ENCODE assay signal across 8 cellular contexts in genomic region chr5:145697251-145698016, GRCh38.
DNase-seq lines count a peak whose midpoint lies in the region; ATAC-seq, FAIRE-seq and TF ChIP-seq lines count a peak whose summit lies in the region.

No MANE protein-coding gene starts in this region.

- no peaks in the 10 kb centered on the region for H3K9me3 Mint-ChIP-seq in H9

- no peaks in the 10 kb centered on the region; the same call in 1 of the 2 replicates for H3K79me2 ChIP-seq in H9 (ENCODE audit: insufficient read depth, low read length)

- no peak overlapping the region for H2BK15ac ChIP-seq in H9 (ENCODE audit: low read depth, low read length)

- H3K27ac Mint-ChIP-seq in H9: no peak overlapping the region

- no peak overlapping the region for H3K4me2 ChIP-seq in H9 (ENCODE audit: insufficient read depth, insufficient read length, low read length)

- H3K4me3 Mint-ChIP-seq in H9: no peak overlapping the region

- DNase-seq in cardiac muscle cell (ENCODE audit: low read depth in 1 of 2, low spot score in 1 of 2) (peak; percentile 13 to 80), Right ventricle myocardium inferior (ENCODE audit: missing footprints) (no peak), H9 (peak; percentile 51), NCI-H460 (ENCODE audit: extremely low read depth, low read depth) (peak; percentile 38), epithelial cell of proximal tubule (ENCODE audit: low read depth) (no peak), small intestine (peak; percentile 21), Ammon's horn (ENCODE audit: low spot score) (no peak)

- no peaks in the 10 kb centered on the region for H3K36me3 ChIP-seq in cardiac muscle cell
- H3K36me3 ChIP-seq in small intestine (ENCODE audit: control insufficient read depth in 2 of 2, insufficient read depth in 2 of 2, low read length in 2 of 2): no peaks in the 10 kb centered on the region

- H3K36me3 Mint-ChIP-seq in H9 (ENCODE audit: insufficient read depth in 1 of 3, low read depth in 3 of 3): no peaks in the 10 kb centered on the region

- TF ChIP-seq CTCF in cardiac muscle cell (IDR thresholded peaks at IDR 0.05; ENCODE audit: low read depth, low read length): peak; percentile 73
- peak; percentile 67 for TF ChIP-seq CTCF in H9 (conservative IDR thresholded peaks at IDR 0.05)
- TF ChIP-seq CTCF in epithelial cell of proximal tubule (conservative IDR thresholded peaks at IDR 0.05; ENCODE audit: low read depth, low read length): peak; percentile 80

- H4K8ac ChIP-seq in H9 (replicated peaks; ENCODE audit: insufficient read length, low read depth, low read length): no peak overlapping the region

- no peak overlapping the region for H3K27ac ChIP-seq in cardiac muscle cell
- H3K27ac ChIP-seq in H9 (ENCODE audit: insufficient read length, low read depth, low read length): no peak overlapping the region
- H3K27ac ChIP-seq in small intestine (ENCODE audit: low read depth in 1 of 2, low read length in 1 of 2): no peak overlapping the region

- H3T11ph ChIP-seq in H9 (ENCODE audit: low read length): no peak overlapping the region

- no peak overlapping the region for H2BK120ac ChIP-seq in H9 (ENCODE audit: low read depth, low read length, poor library complexity, severe bottlenecking)

- no peaks in the 10 kb centered on the region for H3K4me1 Mint-ChIP-seq in H9

- no peak overlapping the region for H4K91ac ChIP-seq in H9 (ENCODE audit: insufficient read length, low read depth, low read length)

- intact Hi-C loops in Right ventricle myocardium inferior (cut with DNase I): loop anchor here (5.0 kb wide), 1 partner anchor 350 kb away; no protein-coding TSS in a partner anchor

- no peak overlapping the region for H2AK5ac ChIP-seq in H9 (ENCODE audit: insufficient read length, low read length)

- no peak overlapping the region for H2BK20ac ChIP-seq in H9 (ENCODE audit: low read depth, low read length, poor library complexity, severe bottlenecking)

- H3K56ac ChIP-seq in H9 (ENCODE audit: insufficient read length, low read depth, low read length): no peak overlapping the region

- no peak overlapping the region for H2AFZ ChIP-seq in H9 (ENCODE audit: low read length)

- H3K27me3 Mint-ChIP-seq in H9 (ENCODE audit: low read depth): no peaks in the 10 kb centered on the region

- no peak overlapping the region for H3K23ac ChIP-seq in H9 (ENCODE audit: insufficient read length, low read depth, low read length)

- H3K4ac ChIP-seq in H9 (ENCODE audit: low read depth, low read length): no peak overlapping the region

- no peak overlapping the region for H3K4me3 ChIP-seq in cardiac muscle cell
- H3K4me3 ChIP-seq in epithelial cell of proximal tubule (ENCODE audit: low read depth, low read length): no peak overlapping the region
- H3K4me3 ChIP-seq in small intestine (ENCODE audit: low read depth in 1 of 2, low read length in 2 of 2): no peak overlapping the region

- H3K18ac ChIP-seq in H9 (ENCODE audit: insufficient read length, low read depth, low read length): no peak overlapping the region

- H3K27me3 ChIP-seq in cardiac muscle cell: no peaks in the 10 kb centered on the region
- no peaks in the 10 kb centered on the region for H3K27me3 ChIP-seq in H9 (ENCODE audit: insufficient read depth, low read length)
- no peaks in the 10 kb centered on the region for H3K27me3 ChIP-seq in small intestine (ENCODE audit: control insufficient read depth in 2 of 2, insufficient read depth in 2 of 2, low read length in 2 of 2)

- H4K5ac ChIP-seq in H9 (ENCODE audit: insufficient read length, low read depth, low read length): no peak overlapping the region

- H3K4me1 ChIP-seq in cardiac muscle cell (ENCODE audit: low read depth) (no peaks in the 10 kb centered on the region), H9 (ENCODE audit: insufficient read depth, low read length) (no peaks in the 10 kb centered on the region), small intestine (ENCODE audit: control insufficient read depth in 2 of 2, insufficient read depth in 1 of 2, low read depth in 1 of 2, low read length in 1 of 2) (no peaks in the 10 kb centered on the region)

- no peaks in the 10 kb centered on the region for H3K23me2 ChIP-seq in H9 (ENCODE audit: insufficient read length, low read depth, low read length, poor library complexity, severe bottlenecking)

- no peak overlapping the region for H2BK12ac ChIP-seq in H9 (ENCODE audit: insufficient read length, low read depth, low read length)

- no peak overlapping the region for H3K9ac ChIP-seq in H9 (ENCODE audit: extremely low read depth, insufficient read length, low read length)

- no peaks in the 10 kb centered on the region for H4K20me1 ChIP-seq in H9 (ENCODE audit: control insufficient read depth, insufficient read depth, insufficient read length)

- H3K9me3 ChIP-seq in cardiac muscle cell (ENCODE audit: low read depth) (no peaks in the 10 kb centered on the region), H9 (ENCODE audit: control insufficient read depth, low read depth, low read length) (no peaks in the 10 kb centered on the region), small intestine (ENCODE audit: control insufficient read depth, low read depth) (no peaks in the 10 kb centered on the region)

- no peaks in the 10 kb centered on the region for H3K79me1 ChIP-seq in H9 (ENCODE audit: insufficient read depth, low read depth, low read length, poor library complexity, severe bottlenecking)

- no peak for ATAC-seq in Right ventricle myocardium inferior
- no peak for ATAC-seq in GM19328 (IDR thresholded peaks at IDR 0.05; ENCODE audit: unreplicated experiment)

- no peak overlapping the region for H3K14ac ChIP-seq in H9 (ENCODE audit: insufficient read depth, low read length)

- FAIRE-seq in small intestine (lab: Jason Lieb, UNC): no peak

- no peak overlapping the region for H2BK5ac ChIP-seq in H9 (ENCODE audit: insufficient read length, low read length)

- WGBS in H9 (ENCODE audit: extremely low coverage, insufficient read length, low lambda C conversion rate): no CpG with 5 or more reads among the region's 4 CpGs
- WGBS in small intestine, 3 donors: 62 to 68% (median 67%) methylated on average over 4 of the region's 4 CpGs

Comparison
In these comparisons a context has a peak if more than half of its experiments do, and no peak if none do; other contexts are left out.
1. DNase-seq: peak in cardiac muscle cell (2 of 2), H9 (single experiment), NCI-H460 (single experiment) and small intestine (single experiment); none in Right ventricle myocardium inferior (single experiment), epithelial cell of proximal tubule (single experiment) and Ammon's horn (single experiment).
2. Peak in every context shown above with its lines, with median percentiles within 50 percentile points of each other: CTCF ChIP-seq.